In the genomic region with DNA sequence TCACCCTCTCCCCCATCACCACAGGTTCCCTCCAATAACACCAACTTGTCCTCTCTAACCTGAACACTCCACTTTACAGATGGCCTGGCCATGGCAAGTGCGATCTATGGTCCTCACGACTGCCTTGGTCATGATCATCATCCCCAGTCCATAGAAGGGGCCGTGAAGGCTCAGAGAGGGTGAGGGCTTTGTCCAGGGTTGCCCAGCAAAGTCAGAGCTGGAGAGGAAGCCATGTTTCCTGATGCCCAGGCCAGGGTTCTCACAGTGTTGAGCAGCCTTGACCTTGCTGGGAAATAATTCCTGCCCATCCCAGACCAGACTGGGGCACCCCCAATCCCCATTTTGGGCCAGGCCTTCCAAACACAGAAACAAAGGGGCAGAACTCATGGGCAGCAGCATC, we compare ENCODE assay signal across 30 cellular contexts. TPM values are rescaled to one million over a fixed set of nuclear protein-coding genes. Genes with fewer than 3 reads are reported as not detected.
"Had no signal": no experiment of that assay in that cellular context is flagged by ENCODE, and none has a peak within 500 bp of the region (broad histone marks: within the 10 kb centered on the region; RNA-seq: fewer than 3 reads in every experiment).

No MANE protein-coding gene starts in this region.

- H3K9ac ChIP-seq: parathyroid adenoma had no signal

- ATAC-seq: naive thymus-derived CD8-positive, alpha-beta T cell; natural killer cell treated with Interleukin-12 subunit alpha and Interleukin-12 subunit beta and Interleukin-15 and Interleukin-18, amount 100 ng/mL, for 72 hours; psoas muscle; right cardiac atrium; sciatic nerve; stimulated activated effector memory CD8-positive, alpha-beta T cell treated with anti-CD3 and anti-CD28 coated beads, Interleukin-12 subunit alpha, Interleukin-12 subunit beta, amount 100 ng/mL, for 72 hours; stimulated activated naive CD8-positive, alpha-beta T cell treated with anti-CD3 and anti-CD28 coated beads, Interleukin-15, amount 100 ng/mL, for 72 hours; stimulated activated naive CD8-positive, alpha-beta T cell treated with anti-CD3 and anti-CD28 coated beads, Interleukin-15, Interleukin-2, amounts not matched to agents 100 U/mL and 50 U/mL, for 24 hours; upper lobe of right lung had no signal

- H3K4me1 ChIP-seq: parathyroid adenoma, psoas muscle, suprapubic skin, tibial artery, transverse colon, upper lobe of right lung, uterus had no signal

- H3K4me2 ChIP-seq: smooth muscle cell had no signal

- H3K9me3 Mint-ChIP-seq: natural killer cell treated with Interleukin-12 subunit alpha and Interleukin-12 subunit beta and Interleukin-15 and Interleukin-18, amount 100 ng/mL, for 72 hours; nephron progenitor cell; neural crest cell; stimulated activated effector memory CD8-positive, alpha-beta T cell treated with anti-CD3 and anti-CD28 coated beads, Interleukin-12 subunit alpha, Interleukin-12 subunit beta, amount 100 ng/mL, for 72 hours; stimulated activated naive CD8-positive, alpha-beta T cell treated with anti-CD3 and anti-CD28 coated beads, Interleukin-15, amount 100 ng/mL, for 72 hours; type B pancreatic cell had no signal

- H3K79me2 ChIP-seq: parathyroid adenoma had no signal

- H3K4me1 Mint-ChIP-seq: naive B cell; naive thymus-derived CD8-positive, alpha-beta T cell; neural crest cell; stimulated activated effector memory CD8-positive, alpha-beta T cell treated with anti-CD3 and anti-CD28 coated beads, Interleukin-12 subunit alpha, Interleukin-12 subunit beta, amount 100 ng/mL, for 72 hours; stimulated activated naive CD8-positive, alpha-beta T cell treated with anti-CD3 and anti-CD28 coated beads, Interleukin-15, amount 100 ng/mL, for 72 hours had no signal

- H3K36me3 ChIP-seq: neutrophil, ovary, suprapubic skin, tibial artery, transverse colon, upper lobe of right lung, uterus had no signal

- H3K27ac ChIP-seq: neutrophil, ovary, parathyroid adenoma, psoas muscle, skin epidermis, suprapubic skin, testis, tibial artery, transverse colon, upper lobe of right lung, uterus had no signal

- H3K9me3 ChIP-seq: neutrophil, ovary, psoas muscle, suprapubic skin, testis, tibial artery, transverse colon, upper lobe of right lung, uterus had no signal

- DNase-seq: naive B cell; naive thymus-derived CD8-positive, alpha-beta T cell; nephron progenitor cell; ovary; psoas muscle; right cardiac atrium; stimulated activated CD4-positive, alpha-beta T cell treated with anti-CD3 and anti-CD28 coated beads, Interleukin-15, amount 100 ng/mL, for 24 hours; stimulated activated CD4-positive, alpha-beta T cell treated with anti-CD3 and anti-CD28 coated beads, Interleukin-2, amount 100 ng/mL, for 24 hours; stimulated activated CD4-positive, alpha-beta T cell treated with anti-CD3 and anti-CD28 coated beads, Interleukin-2, amount 100 ng/mL, for 48 hours; stimulated activated CD4-positive, alpha-beta T cell treated with anti-CD3 and anti-CD28 coated beads, Interleukin-4, amount 100 ng/mL, for 24 hours; stimulated activated naive CD4-positive, alpha-beta T cell; stimulated activated naive CD8-positive, alpha-beta T cell treated with anti-CD3 and anti-CD28 coated beads, Interleukin-15, amount 100 ng/mL, for 72 hours; stimulated activated naive CD8-positive, alpha-beta T cell treated with anti-CD3 and anti-CD28 coated beads, Interleukin-15, Interleukin-2, amounts not matched to agents 100 U/mL and 50 U/mL, for 24 hours; substantia nigra; testis; tibial artery; transverse colon; upper lobe of right lung; uterus had no signal

- H3K27me3 ChIP-seq: ovary, testis, transverse colon, upper lobe of right lung, uterus had no signal

- H3K4me3 Mint-ChIP-seq: naive B cell; naive thymus-derived CD8-positive, alpha-beta T cell; natural killer cell treated with Interleukin-12 subunit alpha and Interleukin-12 subunit beta and Interleukin-15 and Interleukin-18, amount 100 ng/mL, for 72 hours; nephron progenitor cell; neural crest cell; stimulated activated effector memory CD8-positive, alpha-beta T cell treated with anti-CD3 and anti-CD28 coated beads, Interleukin-12 subunit alpha, Interleukin-12 subunit beta, amount 100 ng/mL, for 72 hours; stimulated activated naive CD8-positive, alpha-beta T cell treated with anti-CD3 and anti-CD28 coated beads, Interleukin-15, amount 100 ng/mL, for 72 hours; type B pancreatic cell had no signal

- H3K4me3 ChIP-seq: ovary, psoas muscle, skin epidermis, smooth muscle cell, suprapubic skin, testis, tibial artery, transverse colon, upper lobe of right lung, uterus had no signal

- H3K27ac Mint-ChIP-seq: naive B cell; natural killer cell treated with Interleukin-12 subunit alpha and Interleukin-12 subunit beta and Interleukin-15 and Interleukin-18, amount 100 ng/mL, for 72 hours; nephron progenitor cell; progenitor cell of endocrine pancreas; stimulated activated effector memory CD8-positive, alpha-beta T cell treated with anti-CD3 and anti-CD28 coated beads, Interleukin-12 subunit alpha, Interleukin-12 subunit beta, amount 100 ng/mL, for 72 hours; stimulated activated naive CD8-positive, alpha-beta T cell treated with anti-CD3 and anti-CD28 coated beads, Interleukin-15, amount 100 ng/mL, for 72 hours; type B pancreatic cell had no signal

- H3K36me3 Mint-ChIP-seq: naive B cell; naive thymus-derived CD8-positive, alpha-beta T cell; natural killer cell treated with Interleukin-12 subunit alpha and Interleukin-12 subunit beta and Interleukin-15 and Interleukin-18, amount 100 ng/mL, for 72 hours; stimulated activated effector memory CD8-positive, alpha-beta T cell treated with anti-CD3 and anti-CD28 coated beads, Interleukin-12 subunit alpha, Interleukin-12 subunit beta, amount 100 ng/mL, for 72 hours; type B pancreatic cell had no signal

RNA-seq across cellular contexts. Expression of gene PPP2R2C, which starts 59.7 kb away (rescaled TPM):
- total RNA-seq: naive thymus-derived CD8-positive, alpha-beta T cell; natural killer cell treated with Interleukin-12 subunit alpha and Interleukin-12 subunit beta and Interleukin-15 and Interleukin-18, amount 100 ng/mL, for 72 hours had no signal
- polyA plus RNA-seq: naive thymus-derived CD8-positive, alpha-beta T cell had no signal
